7 cellular contexts compared by ENCODE assay signal in the genomic region with DNA sequence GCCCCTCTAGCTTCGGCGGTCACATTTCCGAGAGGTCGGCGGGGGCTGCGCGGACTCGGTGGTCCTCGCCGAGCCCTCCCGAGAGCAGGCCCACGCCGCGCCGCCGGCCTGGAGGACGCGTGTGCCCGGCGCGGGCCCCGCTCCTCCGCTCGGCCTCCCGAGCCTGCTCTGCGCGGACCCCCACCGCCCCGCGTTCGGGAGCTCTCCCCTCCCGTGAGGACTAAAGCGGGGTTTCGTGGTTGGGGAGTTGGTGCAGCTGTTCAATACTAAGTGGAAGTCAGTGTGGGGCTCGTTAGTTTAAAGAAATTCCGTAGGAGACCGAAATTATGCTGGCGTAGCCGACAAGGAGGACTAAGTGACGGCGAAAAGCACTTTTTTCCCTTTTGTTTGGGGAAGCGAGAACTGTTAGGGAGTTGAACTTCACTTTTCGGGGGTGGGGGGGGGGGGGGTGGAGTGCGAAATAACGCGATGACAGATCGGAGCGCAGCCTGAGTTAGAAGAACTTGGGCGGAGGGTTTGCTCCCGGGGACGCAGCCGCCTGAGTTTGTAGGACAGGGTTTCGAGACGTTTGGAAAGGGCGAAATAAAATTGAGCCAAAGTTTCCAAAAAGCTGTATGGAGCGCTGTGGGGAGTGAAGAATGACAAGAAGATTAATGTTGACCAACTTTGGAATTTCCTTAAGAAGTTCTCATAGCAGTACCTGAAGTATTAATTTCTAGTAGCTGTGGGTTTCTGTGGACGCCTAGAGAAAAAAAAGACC.
DNase-seq lines count a peak whose midpoint lies in the region; ATAC-seq, FAIRE-seq and TF ChIP-seq lines count a peak whose summit lies in the region.

No MANE protein-coding gene starts in this region.

- H3K4me1 ChIP-seq in stomach smooth muscle (ENCODE audit: control insufficient read depth, insufficient read depth, low read length) = peaks cover 7% of the 10 kb centered on the region

- H3K27me3 Mint-ChIP-seq in dendritic cell treated with granulocyte-macrophage colony-stimulating factor and Interleukin-4, amounts not matched to agents 40 ng/mL and 50 ng/mL, for 4 days = no peaks in the 10 kb centered on the region
- H3K27me3 Mint-ChIP-seq in memory B cell = no peaks in the 10 kb centered on the region

- H3K9me3 Mint-ChIP-seq in dendritic cell treated with granulocyte-macrophage colony-stimulating factor and Interleukin-4, amounts not matched to agents 40 ng/mL and 50 ng/mL, for 4 days = no peaks in the 10 kb centered on the region
- no peaks in the 10 kb centered on the region for H3K9me3 Mint-ChIP-seq in memory B cell

- intact Hi-C loops in dendritic cell treated with granulocyte-macrophage colony-stimulating factor and Interleukin-4, amounts not matched to agents 40 ng/mL and 50 ng/mL, for 4 days (cut with micrococcal nuclease) = loop anchor here (1.0 to 5.0 kb wide), 3 partner anchors 60 to 692 kb away; no protein-coding TSS in a partner anchor

- ATAC-seq in memory B cell (ENCODE audit: low read depth) = no peak

- peak overlapping the region; percentile 87 to 93 for H3K9ac ChIP-seq in stomach smooth muscle (ENCODE audit: low read length in 2 of 2)

- H3K4me3 ChIP-seq in WI38 (ENCODE audit: low read depth, low read length) (peak overlapping the region; percentile 77), stomach smooth muscle (ENCODE audit: low read length in 2 of 2) (peak overlapping the region; percentile 87 to 91)

- TF ChIP-seq EP300 in Ishikawa (IDR thresholded peaks at IDR 0.05; ENCODE audit: borderline replicate concordance) = no peak

- TF ChIP-seq CTCF in WI38 (IDR thresholded peaks at IDR 0.05; ENCODE audit: low read depth, low read length) = no peak

- peaks cover 33% of the 10 kb centered on the region for H3K4me1 Mint-ChIP-seq in dendritic cell treated with granulocyte-macrophage colony-stimulating factor and Interleukin-4, amounts not matched to agents 40 ng/mL and 50 ng/mL, for 4 days (ENCODE audit: low read depth)
- H3K4me1 Mint-ChIP-seq in memory B cell = peaks cover 25% of the 10 kb centered on the region

- H3K27me3 ChIP-seq in stomach smooth muscle (ENCODE audit: control insufficient read depth in 1 of 2, insufficient read depth in 2 of 2, low read length in 2 of 2) = no peaks in the 10 kb centered on the region

- no peaks in the 10 kb centered on the region for H3K9me3 ChIP-seq in stomach smooth muscle (ENCODE audit: control insufficient read depth in 2 of 2, low read length in 2 of 2)

- peak; percentile 80 for FAIRE-seq in GM18507 (lab: Jason Lieb, UNC)

- peak overlapping the region; percentile 97 for H3K4me3 Mint-ChIP-seq in dendritic cell treated with granulocyte-macrophage colony-stimulating factor and Interleukin-4, amounts not matched to agents 40 ng/mL and 50 ng/mL, for 4 days
- peak overlapping the region; percentile 93 for H3K4me3 Mint-ChIP-seq in memory B cell

- peak overlapping the region; percentile 89 for H3K27ac Mint-ChIP-seq in dendritic cell treated with granulocyte-macrophage colony-stimulating factor and Interleukin-4, amounts not matched to agents 40 ng/mL and 50 ng/mL, for 4 days
- H3K27ac Mint-ChIP-seq in memory B cell = peak overlapping the region; percentile 85

- no peaks in the 10 kb centered on the region for H3K36me3 ChIP-seq in stomach smooth muscle (ENCODE audit: control insufficient read depth in 2 of 2, insufficient read depth in 2 of 2, low read length in 2 of 2)

- DNase-seq in GM18507 (ENCODE audit: extremely low spot score, insufficient read length, low read depth) (no peak), memory B cell (ENCODE audit: low spot score in 2 of 2) (peak; percentile 20 to 49), middle frontal gyrus (ENCODE audit: extremely low spot score, low spot score) (no peak)

- peaks cover 49% of the 10 kb centered on the region for H3K36me3 Mint-ChIP-seq in dendritic cell treated with granulocyte-macrophage colony-stimulating factor and Interleukin-4, amounts not matched to agents 40 ng/mL and 50 ng/mL, for 4 days (ENCODE audit: low read depth)
- peaks cover 3% of the 10 kb centered on the region for H3K36me3 Mint-ChIP-seq in memory B cell

- TF ChIP-seq RAD21 in Ishikawa (IDR thresholded peaks at IDR 0.05; ENCODE audit: low read depth) = no peak

- H3K27ac ChIP-seq in stomach smooth muscle (ENCODE audit: low read length) = peak overlapping the region; percentile 87

TF ChIP-seq in Ishikawa, 13 proteins besides CTCF, POLR2A, EP300 and RAD21:
- TF ChIP-seq ZBTB7A (IDR thresholded peaks at IDR 0.05; ENCODE audit: low read depth) = 0 out of 2 replicates have a peak, but pooled peaks have one; percentile 58
- 0 out of 2 replicates have a peak, but pooled peaks have one; percentile 31 for TF ChIP-seq TCF12 (IDR thresholded peaks at IDR 0.05; ENCODE audit: low read depth)
- 0 out of 2 replicates have a peak, but pooled peaks have one; percentile 31 for TF ChIP-seq TAF1 (IDR thresholded peaks at IDR 0.05; ENCODE audit: low read depth)
- TF ChIP-seq TEAD4 (IDR thresholded peaks at IDR 0.05) = no peak

Comparison
In these comparisons a context has a peak if more than half of its experiments do, and no peak if none do; other contexts are left out.
1. DNase-seq: peak in memory B cell (2 of 2); none in GM18507 (single experiment) and middle frontal gyrus (single experiment).